ENCODE assay signal across 32 cellular contexts in the genomic region with DNA sequence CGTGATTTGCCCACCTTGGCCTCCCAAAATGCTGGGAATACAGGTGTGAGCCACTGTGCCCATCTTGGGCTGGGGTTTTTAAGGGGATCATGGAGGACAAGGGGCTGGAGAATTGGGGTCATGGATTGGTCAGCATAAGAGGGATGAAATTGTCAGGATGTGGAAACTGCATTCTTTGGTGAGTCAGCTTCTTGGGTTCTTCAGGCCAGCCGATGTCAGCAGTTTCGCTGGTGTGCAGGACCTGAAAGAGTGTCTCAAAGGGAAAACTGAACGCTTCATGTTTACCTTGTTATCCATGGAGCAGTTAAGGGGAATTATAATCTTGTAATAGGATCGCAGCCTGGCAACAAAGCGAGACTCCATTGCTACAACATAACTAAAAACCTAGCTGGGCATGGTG. TPM values are rescaled to one million over a fixed set of nuclear protein-coding genes. Genes with fewer than 3 reads are reported as not detected.
"Had no signal": no experiment of that assay in that cellular context is flagged by ENCODE, and none has a peak within 500 bp of the region (broad histone marks: within the 10 kb centered on the region; RNA-seq: fewer than 3 reads in every experiment).

No MANE protein-coding gene starts in this region.

- H3K36me3 Mint-ChIP-seq: activated naive CD8-positive, alpha-beta T cell treated with anti-CD3 and anti-CD28 coated beads for 36 hours had no signal

- H3K4me1 Mint-ChIP-seq: activated B cell treated with CpG ODN at 0.5 μM for 24 hours; activated CD4-positive, alpha-beta memory T cell treated with anti-CD3 and anti-CD28 coated beads, Interleukin-2, amount 10 ng/mL, durations not matched to agents 7 days and 5 days; activated naive CD4-positive, alpha-beta T cell treated with anti-CD3 and anti-CD28 coated beads, Interleukin-2, amount 10 ng/mL, durations not matched to agents 7 days and 5 days; activated naive CD8-positive, alpha-beta T cell treated with anti-CD3 and anti-CD28 coated beads for 36 hours; activated T-helper 17 cell treated with anti-CD3 and anti-CD28 coated beads, Interleukin-2, amount 50 U/mL, for 72 hours had no signal

- H3K27ac ChIP-seq: body of pancreas, RWPE1, SJCRH30 had no signal

- H3K4me1 ChIP-seq: SJCRH30 had no signal

- H3K9me3 ChIP-seq: body of pancreas, SJCRH30 had no signal

- H3K27me3 Mint-ChIP-seq: activated B cell treated with CpG ODN at 0.5 μM for 24 hours; activated CD4-positive, alpha-beta memory T cell treated with anti-CD3 and anti-CD28 coated beads, Interleukin-2, amount 10 ng/mL, durations not matched to agents 7 days and 5 days; activated naive CD4-positive, alpha-beta T cell treated with anti-CD3 and anti-CD28 coated beads, Interleukin-2, amount 10 ng/mL, durations not matched to agents 7 days and 5 days; activated naive CD8-positive, alpha-beta T cell treated with anti-CD3 and anti-CD28 coated beads for 36 hours; activated T-helper 17 cell treated with anti-CD3 and anti-CD28 coated beads, Interleukin-2, amount 50 U/mL, for 72 hours had no signal

- DNase-seq: activated B cell treated with CpG ODN at 0.5 μM for 24 hours; activated CD4-positive, alpha-beta memory T cell treated with anti-CD3 and anti-CD28 coated beads, Interleukin-2, amount 10 ng/mL, durations not matched to agents 7 days and 5 days; activated CD4-positive, alpha-beta T cell treated with anti-CD3 and anti-CD28 coated beads for 1 hour; activated CD4-positive, alpha-beta T cell treated with anti-CD3 and anti-CD28 coated beads, Interleukin-2, amount 50 U/mL, for 1 hour; activated gamma-delta T cell; activated naive CD4-positive, alpha-beta T cell treated with anti-CD3 and anti-CD28 coated beads, Interleukin-2, amount 10 ng/mL, durations not matched to agents 7 days and 5 days; activated naive CD8-positive, alpha-beta T cell treated with anti-CD3 and anti-CD28 coated beads for 36 hours; activated T-cell treated with anti-CD3 and anti-CD28 coated beads for 4 hours; activated T-cell treated with anti-CD3 and anti-CD28 coated beads, Interleukin-2, amount 50 U/mL, for 48 hours; body of pancreas; central memory CD4-positive, alpha-beta T cell; Karpas-422; NCI-H1048; NCI-H1930; NCI-H2171; NCI-H2227 treated with DMSO at 0.1 percent for 48 hours; NCI-H446 treated with DMSO at 0.1 percent for 48 hours; NCI-H526; NCI-H774; NK-92 treated with Interleukin-12 subunit alpha and Interleukin-12 subunit beta, amount 100 ng/mL, for 24 hours; OCI-M1; Right ventricle myocardium superior; SJCRH30; SW 1271 had no signal

- H3K27me3 ChIP-seq: body of pancreas, SJCRH30 had no signal

- H3K36me3 ChIP-seq: SJCRH30 had no signal

- H3K4me3 ChIP-seq: body of pancreas, SJCRH30 had no signal

- H3K4me3 Mint-ChIP-seq: activated B cell treated with CpG ODN at 0.5 μM for 24 hours; activated CD4-positive, alpha-beta memory T cell treated with anti-CD3 and anti-CD28 coated beads, Interleukin-2, amount 10 ng/mL, durations not matched to agents 7 days and 5 days; activated naive CD4-positive, alpha-beta T cell treated with anti-CD3 and anti-CD28 coated beads, Interleukin-2, amount 10 ng/mL, durations not matched to agents 7 days and 5 days; activated naive CD8-positive, alpha-beta T cell treated with anti-CD3 and anti-CD28 coated beads for 36 hours; activated T-helper 17 cell treated with anti-CD3 and anti-CD28 coated beads, Interleukin-2, amount 50 U/mL, for 72 hours; T-helper 2 cell treated with Interferon-gamma antibody and Interleukin-4, amounts not matched to agents 5 μg/mL and 100 μg/mL, for 36 hours had no signal

- ATAC-seq: activated T-helper 17 cell treated with anti-CD3 and anti-CD28 coated beads, Interleukin-2, amount 50 U/mL, for 72 hours; body of pancreas; Panc1; SK-N-SH treated with all-trans-retinoic acid at 6 μM for 48 hours had no signal

- H3K27ac Mint-ChIP-seq: activated B cell treated with CpG ODN at 0.5 μM for 24 hours; activated CD4-positive, alpha-beta memory T cell treated with anti-CD3 and anti-CD28 coated beads, Interleukin-2, amount 10 ng/mL, durations not matched to agents 7 days and 5 days; activated naive CD4-positive, alpha-beta T cell treated with anti-CD3 and anti-CD28 coated beads, Interleukin-2, amount 10 ng/mL, durations not matched to agents 7 days and 5 days; activated naive CD8-positive, alpha-beta T cell treated with anti-CD3 and anti-CD28 coated beads for 36 hours; activated T-helper 17 cell treated with anti-CD3 and anti-CD28 coated beads, Interleukin-2, amount 50 U/mL, for 72 hours; T-helper 2 cell treated with Interferon-gamma antibody and Interleukin-4, amounts not matched to agents 5 μg/mL and 100 μg/mL, for 36 hours had no signal

RNA-seq across cellular contexts. Expression of gene GALNT17, which starts 13.0 kb away (rescaled TPM):
- total RNA-seq: activated B cell treated with CpG ODN at 0.5 μM for 24 hours; activated CD4-positive, alpha-beta memory T cell treated with anti-CD3 and anti-CD28 coated beads, Interleukin-2, amount 10 ng/mL, durations not matched to agents 7 days and 5 days; activated CD8-positive, alpha-beta memory T cell treated with anti-CD3 and anti-CD28 coated beads for 36 hours; activated naive CD8-positive, alpha-beta T cell treated with anti-CD3 and anti-CD28 coated beads for 36 hours; activated T-helper 17 cell treated with anti-CD3 and anti-CD28 coated beads, Interleukin-2, amount 50 U/mL, for 72 hours; bronchial epithelial cell; SJCRH30; T-helper 1 cell treated with Interleukin-12 subunit alpha and Interleukin-12 subunit beta and Interleukin-4 antibody, amounts not matched to agents 30 ng/mL and 1 ng/mL, for 36 hours had no signal
